ENCODE assay signal across 17 cellular contexts in the genomic region with DNA sequence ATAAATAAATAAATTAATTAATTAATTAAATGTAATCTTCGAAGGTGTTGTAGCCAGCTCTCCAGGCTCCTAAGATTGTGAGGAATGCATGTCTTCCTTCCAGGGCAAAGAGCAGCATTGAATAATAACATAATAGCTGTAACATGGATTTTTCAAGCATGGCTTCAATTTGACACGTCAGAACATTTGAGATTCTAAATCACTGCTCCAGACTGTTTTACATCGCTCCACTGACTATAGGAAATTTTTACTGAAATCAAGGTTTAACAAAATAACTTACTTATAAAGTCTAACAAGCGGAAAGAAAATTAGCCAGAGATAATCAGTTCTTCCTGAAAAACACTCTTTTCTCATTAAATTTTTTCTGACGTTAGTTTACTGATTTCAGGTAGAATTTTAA. TPM values are rescaled to one million over a fixed set of nuclear protein-coding genes. Genes with fewer than 3 reads are reported as not detected.
DNase-seq lines count a peak whose midpoint lies in the region; TF ChIP-seq lines count a peak whose summit lies in the region.
"Had no signal": no experiment of that assay in that cellular context is flagged by ENCODE, and none has a peak within 500 bp of the region (broad histone marks: within the 10 kb centered on the region; RNA-seq: fewer than 3 reads in every experiment).

No MANE protein-coding gene starts in this region.

- no peaks in the 10 kb centered on the region for H4K20me1 ChIP-seq in OCI-LY1 (ENCODE audit: insufficient read depth, low read length)

- no peaks in the 10 kb centered on the region for H3K79me2 ChIP-seq in OCI-LY1 (ENCODE audit: insufficient read depth, low read length)

- H3K27me3 ChIP-seq in OCI-LY1 (ENCODE audit: insufficient read depth, low read length) (no peaks in the 10 kb centered on the region), breast epithelium (no peaks in the 10 kb centered on the region)

- H3F3A ChIP-seq in OCI-LY1 (ENCODE audit: insufficient read depth, low read length): no peaks in the 10 kb centered on the region

- H3K4me1 ChIP-seq in OCI-LY1 (ENCODE audit: insufficient read depth, low read length, severe bottlenecking) (no peaks in the 10 kb centered on the region), breast epithelium (no peaks in the 10 kb centered on the region)
- H3K4me1 ChIP-seq: Caco-2 had no signal

- no peak overlapping the region for H3K9ac ChIP-seq in OCI-LY1 (ENCODE audit: low read length)

- H2AFZ ChIP-seq in OCI-LY1 (ENCODE audit: low read length): 0 out of 2 replicates have a peak overlapping the region, but pooled peaks have one; percentile 24

- H3K9me2 ChIP-seq in OCI-LY1 (ENCODE audit: low read depth, low read length): no peaks in the 10 kb centered on the region

- H3K4me2 ChIP-seq in OCI-LY1 (ENCODE audit: low read length): no peak overlapping the region

- H3K36me3 ChIP-seq in OCI-LY1 (ENCODE audit: insufficient read depth, low read length) (no peaks in the 10 kb centered on the region), breast epithelium (no peaks in the 10 kb centered on the region)

- intact Hi-C loops in breast epithelium (cut with DNase I; ENCODE audit: low total_unique reads): no loop called here

- DNase-seq in glomerular visceral epithelial cell (ENCODE audit: extremely low spot score) (peak; percentile 17), kidney tubule cell (ENCODE audit: low spot score) (peak; percentile 73), renal cortical epithelial cell (ENCODE audit: low read depth) (peak; percentile 80), breast epithelium (ENCODE audit: low spot score in 2 of 2) (no peak), NCI-H748 treated with DMSO at 0.1 percent for 48 hours (lab: John Stamatoyannopoulos, UW) (no peak), NCI-H1105 treated with DMSO at 0.1 percent for 48 hours (lab: John Stamatoyannopoulos, UW) (no peak), occipital lobe (lab: John Stamatoyannopoulos, UW) (no peak)
- DNase-seq: ACHN; Caco-2; CD4-positive, alpha-beta T cell; DMS153; DMS79; GDM1; H9 had no signal

- no peaks in the 10 kb centered on the region for H3K9me3 ChIP-seq in OCI-LY1 (ENCODE audit: low read length)
- H3K9me3 ChIP-seq in breast epithelium: no peaks in the 10 kb centered on the region
- H3K9me3 ChIP-seq: Caco-2 had no signal

- no peak for TF ChIP-seq CTCF in OCI-LY1 (IDR thresholded peaks at IDR 0.05; ENCODE audit: low read length)
- TF ChIP-seq CTCF in breast epithelium (IDR thresholded peaks at IDR 0.05): no peak

- H3K4me3 ChIP-seq in OCI-LY1 (ENCODE audit: low read depth, low read length, poor library complexity, severe bottlenecking): no peak overlapping the region
- H3K4me3 ChIP-seq in breast epithelium: no peak overlapping the region

- H3K27ac ChIP-seq in OCI-LY1 (ENCODE audit: low read depth, low read length, poor library complexity, severe bottlenecking): no peak overlapping the region
- no peak overlapping the region for H3K27ac ChIP-seq in breast epithelium
- H3K27ac ChIP-seq: C4-2B had no signal

- no peak for TF ChIP-seq POLR2A in breast epithelium (IDR thresholded peaks at IDR 0.05)

RNA-seq across cellular contexts. Expression of gene SGCE, which starts 51.1 kb away (rescaled TPM):
- total RNA-seq in renal cortical epithelial cell (66.0 and 129 TPM in 2 replicates), breast epithelium (100 to 1,000 TPM in 1 of 3 donors, 10 to 100 TPM in 2; 90.7 to 107 (median 92.2) TPM), occipital lobe (92.8 TPM)
- total RNA-seq: HT-29 had no signal

Comparison
In these comparisons a context has a peak if more than half of its experiments do, and no peak if none do; other contexts are left out.
1. DNase-seq: peak in glomerular visceral epithelial cell (single experiment), kidney tubule cell (single experiment) and renal cortical epithelial cell (single experiment); none in breast epithelium (0 of 2), NCI-H748 treated with DMSO at 0.1 percent for 48 hours (single experiment), NCI-H1105 treated with DMSO at 0.1 percent for 48 hours (single experiment) and occipital lobe (single experiment).